Comparison of ENCODE assay signal across 2 cellular contexts in genomic region chr10:92582347-92582746, GRCh38.
TF ChIP-seq lines count a peak whose summit lies in the region.

No MANE protein-coding gene starts in this region.

TF ChIP-seq in IMR-90, 13 proteins besides CTCF, POLR2A, EP300 and RAD21:
- TF ChIP-seq MAFK (IDR thresholded peaks at IDR 0.05; ENCODE audit: low read depth, low read length): peak; percentile 35; the same call in 1 of the 2 replicates

TF ChIP-seq in K562, 482 proteins besides CTCF, POLR2A, EP300 and RAD21:
- peak; percentile 88 for TF ChIP-seq ZNF316 (IDR thresholded peaks at IDR 0.05)
- peak; percentile 57 for TF ChIP-seq MAFG (tag; conservative IDR thresholded peaks at IDR 0.05)
- peak; percentile 71 for TF ChIP-seq C11orf30 (IDR thresholded peaks at IDR 0.05; ENCODE audit: low read depth)
